Comparison of ENCODE assay signal across 21 cellular contexts in genomic region chrX:97691901-97692455, GRCh38.
"Had no signal": no experiment of that assay in that cellular context is flagged by ENCODE, and none has a peak within 500 bp of the region (broad histone marks: within the 10 kb centered on the region; RNA-seq: fewer than 3 reads in every experiment).

No MANE protein-coding gene starts in this region.

- H3K27ac ChIP-seq: cardiac muscle cell, esophagus muscularis mucosa, spleen, testis, vagina had no signal

- H3K27ac Mint-ChIP-seq: activated naive CD8-positive, alpha-beta T cell treated with anti-CD3 and anti-CD28 coated beads for 36 hours; dendritic cell treated with granulocyte-macrophage colony-stimulating factor and Interleukin-4, amounts not matched to agents 40 ng/mL and 50 ng/mL, for 4 days; naive B cell; progenitor cell of endocrine pancreas; T-helper 17 cell; type B pancreatic cell had no signal

- H3K36me3 ChIP-seq: cardiac muscle cell, esophagus muscularis mucosa, spleen, vagina had no signal

- H3K9me3 ChIP-seq: spleen, testis, vagina had no signal

- H3K27me3 Mint-ChIP-seq: activated naive CD8-positive, alpha-beta T cell treated with anti-CD3 and anti-CD28 coated beads for 36 hours; dendritic cell treated with granulocyte-macrophage colony-stimulating factor and Interleukin-4, amounts not matched to agents 40 ng/mL and 50 ng/mL, for 4 days; naive B cell; progenitor cell of endocrine pancreas; T-helper 17 cell; type B pancreatic cell had no signal

- H3K9me3 Mint-ChIP-seq: activated naive CD8-positive, alpha-beta T cell treated with anti-CD3 and anti-CD28 coated beads for 36 hours; dendritic cell treated with granulocyte-macrophage colony-stimulating factor and Interleukin-4, amounts not matched to agents 40 ng/mL and 50 ng/mL, for 4 days; naive B cell had no signal

- ATAC-seq: activated CD4-positive, CD25-positive, alpha-beta regulatory T cell treated with anti-CD3 and anti-CD28 coated beads, Interleukin-2, amount 50 U/mL, for 24 hours; left colon; T-helper 17 cell had no signal

- H3K4me1 Mint-ChIP-seq: activated naive CD8-positive, alpha-beta T cell treated with anti-CD3 and anti-CD28 coated beads for 36 hours; naive B cell; T-helper 17 cell had no signal

- H3K27me3 ChIP-seq: cardiac muscle cell, esophagus muscularis mucosa, spleen, testis, vagina had no signal

- H3K4me3 ChIP-seq: cardiac muscle cell, esophagus muscularis mucosa, spleen, testis, vagina had no signal

- H3K4me1 ChIP-seq: esophagus muscularis mucosa, spleen, testis, vagina had no signal

- H3K36me3 Mint-ChIP-seq: activated naive CD8-positive, alpha-beta T cell treated with anti-CD3 and anti-CD28 coated beads for 36 hours; naive B cell; type B pancreatic cell had no signal

- H3K4me3 Mint-ChIP-seq: activated naive CD8-positive, alpha-beta T cell treated with anti-CD3 and anti-CD28 coated beads for 36 hours; dendritic cell treated with granulocyte-macrophage colony-stimulating factor and Interleukin-4, amounts not matched to agents 40 ng/mL and 50 ng/mL, for 4 days; naive B cell; T-helper 17 cell; type B pancreatic cell had no signal

- DNase-seq: activated CD4-positive, alpha-beta T cell treated with anti-CD3 and anti-CD28 coated beads, Interleukin-2, amount 50 U/mL, for 1 hour; activated naive CD8-positive, alpha-beta T cell treated with anti-CD3 and anti-CD28 coated beads for 36 hours; activated T-cell treated with anti-CD3 and anti-CD28 coated beads, Interleukin-2, amount 50 U/mL, for 1 hour; effector CD8-positive, alpha-beta T cell; left colon; mesenchymal stem cell; naive B cell; retina; spleen; stimulated activated CD4-positive, alpha-beta T cell treated with anti-CD3 and anti-CD28 coated beads, Interleukin-4, amount 100 ng/mL, for 1 hour; stimulated activated naive CD4-positive, alpha-beta T cell; SW 1271; T-helper 17 cell; testis had no signal
